In the genomic region with DNA sequence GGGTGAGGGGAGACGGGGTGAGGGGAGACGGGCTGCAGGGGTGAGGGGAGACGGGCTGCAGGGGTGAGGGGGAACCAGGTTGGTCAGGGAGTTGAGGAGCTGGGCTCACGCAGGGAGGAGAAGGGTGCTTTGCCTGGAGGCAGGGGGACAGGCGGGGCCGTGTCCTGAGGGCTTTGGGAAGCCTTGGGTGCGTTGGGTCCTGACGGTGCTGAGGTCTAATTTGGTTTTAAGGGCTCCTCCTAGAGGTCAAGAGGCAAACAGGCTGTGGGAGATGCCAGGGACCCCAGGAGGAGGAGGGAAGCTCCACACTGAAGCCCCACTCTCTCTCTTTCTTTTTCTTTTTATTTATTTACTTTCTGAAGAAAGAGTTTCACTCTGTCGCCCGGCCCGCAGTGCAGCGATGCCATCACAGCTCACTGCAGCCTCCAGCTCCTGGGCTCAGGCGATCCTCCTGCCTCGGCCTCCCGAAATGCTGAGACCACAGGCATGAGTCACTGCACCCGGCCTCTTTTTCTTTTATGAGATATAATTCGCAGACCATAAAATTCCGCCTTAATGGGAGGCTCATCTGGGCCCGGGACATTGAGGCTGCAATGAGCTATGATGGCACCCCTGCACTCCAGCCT, we compare ENCODE assay signal across 12 cellular contexts. TPM values are rescaled to one million over a fixed set of nuclear protein-coding genes. Genes with fewer than 3 reads are reported as not detected.
DNase-seq lines count a peak whose midpoint lies in the region; ATAC-seq lines count a peak whose summit lies in the region.
"Had no signal": no experiment of that assay in that cellular context is flagged by ENCODE, and none has a peak within 500 bp of the region (broad histone marks: within the 10 kb centered on the region; RNA-seq: fewer than 3 reads in every experiment).

No MANE protein-coding gene starts in this region.

- peaks cover 0 to 8% (median 4%) of the 10 kb centered on the region in 4 donors for H3K4me1 Mint-ChIP-seq in naive thymus-derived CD8-positive, alpha-beta T cell

- peak; percentile 23 to 41 for ATAC-seq in naive thymus-derived CD8-positive, alpha-beta T cell

- no peaks in the 10 kb centered on the region for H3K4me1 ChIP-seq in HAP-1

- H3K9me3 ChIP-seq in HAP-1 = peaks cover 10% of the 10 kb centered on the region; the same call in 1 of the 2 replicates

- H3K27me3 Mint-ChIP-seq in naive thymus-derived CD8-positive, alpha-beta T cell = peaks cover 0 to 14% (median 3%) of the 10 kb centered on the region in 5 donors
- H3K27me3 Mint-ChIP-seq: CD4-positive, CD25-positive, alpha-beta regulatory T cell had no signal

- no peaks in the 10 kb centered on the region; the same call in 1 of the 2 replicates for H3K36me3 ChIP-seq in HAP-1 (replicated peaks)

- no peak overlapping the region for H3K4me3 ChIP-seq in HAP-1

- no peaks in the 10 kb centered on the region for H3K27me3 ChIP-seq in HAP-1 (ENCODE audit: low read depth)

- peak overlapping the region in 1 of 10 donors; percentile 84 for H3K27ac Mint-ChIP-seq in naive thymus-derived CD8-positive, alpha-beta T cell

- DNase-seq in SIG-M5 treated with dmso at 0.1 percent for 504 hours (lab: John Stamatoyannopoulos, UW; ENCODE audit: unreplicated experiment) (peak; percentile 48), SIG-M5 (lab: John Stamatoyannopoulos, UW) (no peak), HAP-1 (ENCODE audit: low spot score in 2 of 2) (peak; percentile 36 to 68), SW480 (ENCODE audit: low spot score) (peak; percentile 34), NCI-H1417 (lab: John Stamatoyannopoulos, UW) (no peak), kidney glomerular epithelial cell (lab: John Stamatoyannopoulos, UW) (no peak), glomerular visceral epithelial cell (ENCODE audit: extremely low spot score) (no peak)
- DNase-seq in naive thymus-derived CD8-positive, alpha-beta T cell = peak in 3 of 10 donors; percentile 5 to 20 (median 15)
- DNase-seq: effector memory CD4-positive, alpha-beta T cell had no signal

- H3K9me3 Mint-ChIP-seq in naive thymus-derived CD8-positive, alpha-beta T cell = peaks cover 0 to 15% (median 0%) of the 10 kb centered on the region in 9 donors

- H3K36me3 Mint-ChIP-seq in naive thymus-derived CD8-positive, alpha-beta T cell = peaks cover 0 to 2% (median 0%) of the 10 kb centered on the region in 3 donors
- H3K36me3 Mint-ChIP-seq: CD4-positive, CD25-positive, alpha-beta regulatory T cell had no signal

- in situ Hi-C loops in HAP-1 (cut with MboI; ENCODE audit: low sequenced_read_pairs) = loop anchor here (25.0 kb wide), 1 partner anchor 154 kb away; the partner anchor contains the start of gene HCN2

- POLR2A ChIA-PET in naive thymus-derived CD8-positive, alpha-beta T cell (lab: Charles Lee) = interaction anchor here (0.6 kb wide), 1 partner anchor 20 kb away, joined by 4 read pairs; no protein-coding TSS in a partner anchor

- H3K4me3 Mint-ChIP-seq in naive thymus-derived CD8-positive, alpha-beta T cell = no peak overlapping the region
- H3K4me3 Mint-ChIP-seq: CD4-positive, CD25-positive, alpha-beta regulatory T cell had no signal

RNA-seq across cellular contexts. Expression of gene MISP, which starts 9.3 kb away (rescaled TPM):
- total RNA-seq in naive thymus-derived CD8-positive, alpha-beta T cell = not detected
- polyA plus RNA-seq in naive thymus-derived CD8-positive, alpha-beta T cell = not detected
- total RNA-seq: CD4-positive, CD25-positive, alpha-beta regulatory T cell; skeletal muscle tissue; subcutaneous adipose tissue had no signal
- polyA plus RNA-seq: CD4-positive, CD25-positive, alpha-beta regulatory T cell had no signal

RNA-seq across cellular contexts. Expression of gene PALM, which starts 32.9 kb away (rescaled TPM):
- total RNA-seq in naive thymus-derived CD8-positive, alpha-beta T cell = not detected
- not detected for polyA plus RNA-seq in naive thymus-derived CD8-positive, alpha-beta T cell
- total RNA-seq: CD4-positive, CD25-positive, alpha-beta regulatory T cell had no signal
- polyA plus RNA-seq: CD4-positive, CD25-positive, alpha-beta regulatory T cell had no signal

RNA-seq across cellular contexts. Expression of gene PRSS57, which starts 46.4 kb away (rescaled TPM):
- total RNA-seq in naive thymus-derived CD8-positive, alpha-beta T cell = not detected
- 1 to 10 TPM in 1 of 3 donors, not detected in 2; 1.2 TPM for polyA plus RNA-seq in naive thymus-derived CD8-positive, alpha-beta T cell
- total RNA-seq: skeletal muscle tissue, subcutaneous adipose tissue had no signal
- polyA plus RNA-seq: CD4-positive, CD25-positive, alpha-beta regulatory T cell had no signal

RNA-seq across cellular contexts. Expression of gene PTBP1, which starts 55.6 kb away (rescaled TPM):
- 100 to 1,000 TPM; 321 to 323 TPM for total RNA-seq in naive thymus-derived CD8-positive, alpha-beta T cell
- 100 to 1,000 TPM; 110 to 190 (median 110) TPM for polyA plus RNA-seq in naive thymus-derived CD8-positive, alpha-beta T cell

Comparison
In these comparisons a context has a peak if more than half of its experiments do, and no peak if none do; other contexts are left out.
1. DNase-seq: peak in SIG-M5 treated with dmso at 0.1 percent for 504 hours (single experiment), HAP-1 (2 of 2) and SW480 (single experiment); none in SIG-M5 (single experiment), NCI-H1417 (0 of 3), kidney glomerular epithelial cell (single experiment) and glomerular visceral epithelial cell (single experiment).